In genomic region chr19:45952691-45953505, GRCh38 we compare ENCODE assay signal across 1 cellular context.
TF ChIP-seq lines count a peak whose summit lies in the region.

No MANE protein-coding gene starts in this region.

TF ChIP-seq in HepG2, 621 proteins besides CTCF, POLR2A, EP300 and RAD21 (continued from another document and continues in another):
- TF ChIP-seq ZBED4 (CRISPR knock-in tag; IDR thresholded peaks at IDR 0.05; ENCODE audit: borderline replicate concordance), result no peak
- TF ChIP-seq ZNF121 (CRISPR knock-in tag; IDR thresholded peaks at IDR 0.05), result no peak
- no peak for TF ChIP-seq ZFYVE20 (CRISPR knock-in tag; IDR thresholded peaks at IDR 0.05; ENCODE audit: borderline replicate concordance, low read depth)
- no peak for TF ChIP-seq DMTF1 (CRISPR knock-in tag; IDR thresholded peaks at IDR 0.05)
- TF ChIP-seq HNF4G (IDR thresholded peaks at IDR 0.05; ENCODE audit: borderline replicate concordance, low read depth, low read length), result no peak
- TF ChIP-seq HNF4G (CRISPR knock-in tag; IDR thresholded peaks at IDR 0.05; ENCODE audit: borderline replicate concordance, low read depth), result no peak
- TF ChIP-seq, protein P1, sequence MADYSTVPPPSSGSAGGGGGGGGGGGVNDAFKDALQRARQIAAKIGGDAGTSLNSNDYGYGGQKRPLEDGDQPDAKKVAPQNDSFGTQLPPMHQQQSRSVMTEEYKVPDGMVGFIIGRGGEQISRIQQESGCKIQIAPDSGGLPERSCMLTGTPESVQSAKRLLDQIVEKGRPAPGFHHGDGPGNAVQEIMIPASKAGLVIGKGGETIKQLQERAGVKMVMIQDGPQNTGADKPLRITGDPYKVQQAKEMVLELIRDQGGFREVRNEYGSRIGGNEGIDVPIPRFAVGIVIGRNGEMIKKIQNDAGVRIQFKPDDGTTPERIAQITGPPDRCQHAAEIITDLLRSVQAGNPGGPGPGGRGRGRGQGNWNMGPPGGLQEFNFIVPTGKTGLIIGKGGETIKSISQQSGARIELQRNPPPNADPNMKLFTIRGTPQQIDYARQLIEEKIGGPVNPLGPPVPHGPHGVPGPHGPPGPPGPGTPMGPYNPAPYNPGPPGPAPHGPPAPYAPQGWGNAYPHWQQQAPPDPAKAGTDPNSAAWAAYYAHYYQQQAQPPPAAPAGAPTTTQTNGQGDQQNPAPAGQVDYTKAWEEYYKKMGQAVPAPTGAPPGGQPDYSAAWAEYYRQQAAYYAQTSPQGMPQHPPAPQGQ (CRISPR knock-in tag; IDR thresholded peaks at IDR 0.05; ENCODE audit: borderline replicate concordance), result no peak
- TF ChIP-seq, protein P2, sequence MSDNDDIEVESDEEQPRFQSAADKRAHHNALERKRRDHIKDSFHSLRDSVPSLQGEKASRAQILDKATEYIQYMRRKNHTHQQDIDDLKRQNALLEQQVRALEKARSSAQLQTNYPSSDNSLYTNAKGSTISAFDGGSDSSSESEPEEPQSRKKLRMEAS (IDR thresholded peaks at IDR 0.05), result no peak
- no peak for TF ChIP-seq PAX8 (CRISPR knock-in tag; IDR thresholded peaks at IDR 0.05; ENCODE audit: borderline replicate concordance)
- TF ChIP-seq ZNF75D (CRISPR knock-in tag; IDR thresholded peaks at IDR 0.05; ENCODE audit: borderline replicate concordance), result no peak
- TF ChIP-seq ETV6 (CRISPR knock-in tag; conservative IDR thresholded peaks at IDR 0.05), result peak; percentile 64; the same call in 1 of the 2 replicates
- no peak for TF ChIP-seq MAZ (IDR thresholded peaks at IDR 0.05; ENCODE audit: borderline replicate concordance, low read depth, low read length)
- no peak for TF ChIP-seq MAZ (CRISPR knock-in tag; IDR thresholded peaks at IDR 0.05; ENCODE audit: low read depth)
- TF ChIP-seq ZNF180 (CRISPR knock-in tag; IDR thresholded peaks at IDR 0.05; ENCODE audit: borderline replicate concordance, low read depth), result no peak
- no peak for TF ChIP-seq SMYD3 (CRISPR knock-in tag; IDR thresholded peaks at IDR 0.05)
- no peak for TF ChIP-seq ARID2 (CRISPR knock-in tag; IDR thresholded peaks at IDR 0.05; ENCODE audit: borderline replicate concordance)
- TF ChIP-seq ERF (CRISPR knock-in tag; IDR thresholded peaks at IDR 0.05), result 0 out of 2 replicates have a peak, but pooled peaks have one; percentile 63
- no peak for TF ChIP-seq ZNF354B (CRISPR knock-in tag; IDR thresholded peaks at IDR 0.05)
- TF ChIP-seq AFF4 (CRISPR knock-in tag; IDR thresholded peaks at IDR 0.05), result no peak
- no peak for TF ChIP-seq JUN (CRISPR knock-in tag; IDR thresholded peaks at IDR 0.05)
- no peak for TF ChIP-seq ZNF704 (CRISPR knock-in tag; IDR thresholded peaks at IDR 0.05; ENCODE audit: borderline replicate concordance)
- TF ChIP-seq YEATS2 (CRISPR knock-in tag; IDR thresholded peaks at IDR 0.05; ENCODE audit: borderline replicate concordance), result no peak
- TF ChIP-seq CEBPB (IDR thresholded peaks at IDR 0.05; ENCODE audit: borderline replicate concordance, low read depth, low read length), result no peak
- 0 out of 2 replicates have a peak, but pooled peaks have one; percentile 43 for TF ChIP-seq FOXC1 (CRISPR knock-in tag; IDR thresholded peaks at IDR 0.05; ENCODE audit: borderline replicate concordance)
- no peak for TF ChIP-seq ZBTB7A (CRISPR knock-in tag; IDR thresholded peaks at IDR 0.05)
- TF ChIP-seq, protein P3, sequence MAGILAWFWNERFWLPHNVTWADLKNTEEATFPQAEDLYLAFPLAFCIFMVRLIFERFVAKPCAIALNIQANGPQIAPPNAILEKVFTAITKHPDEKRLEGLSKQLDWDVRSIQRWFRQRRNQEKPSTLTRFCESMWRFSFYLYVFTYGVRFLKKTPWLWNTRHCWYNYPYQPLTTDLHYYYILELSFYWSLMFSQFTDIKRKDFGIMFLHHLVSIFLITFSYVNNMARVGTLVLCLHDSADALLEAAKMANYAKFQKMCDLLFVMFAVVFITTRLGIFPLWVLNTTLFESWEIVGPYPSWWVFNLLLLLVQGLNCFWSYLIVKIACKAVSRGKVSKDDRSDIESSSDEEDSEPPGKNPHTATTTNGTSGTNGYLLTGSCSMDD (CRISPR knock-in tag; IDR thresholded peaks at IDR 0.05), result no peak
- no peak for TF ChIP-seq PHF5A (CRISPR knock-in tag; IDR thresholded peaks at IDR 0.05; ENCODE audit: low read depth, unreplicated experiment)
- no peak for TF ChIP-seq ZNF30 (CRISPR knock-in tag; IDR thresholded peaks at IDR 0.05)
- TF ChIP-seq REXO4 (CRISPR knock-in tag; IDR thresholded peaks at IDR 0.05; ENCODE audit: borderline replicate concordance), result no peak
- no peak for TF ChIP-seq ZNF775 (CRISPR knock-in tag; IDR thresholded peaks at IDR 0.05; ENCODE audit: borderline replicate concordance)
- TF ChIP-seq SP1 (IDR thresholded peaks at IDR 0.05), result no peak
- TF ChIP-seq SP1 (CRISPR knock-in tag; IDR thresholded peaks at IDR 0.05), result no peak
- no peak for TF ChIP-seq ZNF510 (CRISPR knock-in tag; IDR thresholded peaks at IDR 0.05; ENCODE audit: low read depth)
- TF ChIP-seq, protein P4, sequence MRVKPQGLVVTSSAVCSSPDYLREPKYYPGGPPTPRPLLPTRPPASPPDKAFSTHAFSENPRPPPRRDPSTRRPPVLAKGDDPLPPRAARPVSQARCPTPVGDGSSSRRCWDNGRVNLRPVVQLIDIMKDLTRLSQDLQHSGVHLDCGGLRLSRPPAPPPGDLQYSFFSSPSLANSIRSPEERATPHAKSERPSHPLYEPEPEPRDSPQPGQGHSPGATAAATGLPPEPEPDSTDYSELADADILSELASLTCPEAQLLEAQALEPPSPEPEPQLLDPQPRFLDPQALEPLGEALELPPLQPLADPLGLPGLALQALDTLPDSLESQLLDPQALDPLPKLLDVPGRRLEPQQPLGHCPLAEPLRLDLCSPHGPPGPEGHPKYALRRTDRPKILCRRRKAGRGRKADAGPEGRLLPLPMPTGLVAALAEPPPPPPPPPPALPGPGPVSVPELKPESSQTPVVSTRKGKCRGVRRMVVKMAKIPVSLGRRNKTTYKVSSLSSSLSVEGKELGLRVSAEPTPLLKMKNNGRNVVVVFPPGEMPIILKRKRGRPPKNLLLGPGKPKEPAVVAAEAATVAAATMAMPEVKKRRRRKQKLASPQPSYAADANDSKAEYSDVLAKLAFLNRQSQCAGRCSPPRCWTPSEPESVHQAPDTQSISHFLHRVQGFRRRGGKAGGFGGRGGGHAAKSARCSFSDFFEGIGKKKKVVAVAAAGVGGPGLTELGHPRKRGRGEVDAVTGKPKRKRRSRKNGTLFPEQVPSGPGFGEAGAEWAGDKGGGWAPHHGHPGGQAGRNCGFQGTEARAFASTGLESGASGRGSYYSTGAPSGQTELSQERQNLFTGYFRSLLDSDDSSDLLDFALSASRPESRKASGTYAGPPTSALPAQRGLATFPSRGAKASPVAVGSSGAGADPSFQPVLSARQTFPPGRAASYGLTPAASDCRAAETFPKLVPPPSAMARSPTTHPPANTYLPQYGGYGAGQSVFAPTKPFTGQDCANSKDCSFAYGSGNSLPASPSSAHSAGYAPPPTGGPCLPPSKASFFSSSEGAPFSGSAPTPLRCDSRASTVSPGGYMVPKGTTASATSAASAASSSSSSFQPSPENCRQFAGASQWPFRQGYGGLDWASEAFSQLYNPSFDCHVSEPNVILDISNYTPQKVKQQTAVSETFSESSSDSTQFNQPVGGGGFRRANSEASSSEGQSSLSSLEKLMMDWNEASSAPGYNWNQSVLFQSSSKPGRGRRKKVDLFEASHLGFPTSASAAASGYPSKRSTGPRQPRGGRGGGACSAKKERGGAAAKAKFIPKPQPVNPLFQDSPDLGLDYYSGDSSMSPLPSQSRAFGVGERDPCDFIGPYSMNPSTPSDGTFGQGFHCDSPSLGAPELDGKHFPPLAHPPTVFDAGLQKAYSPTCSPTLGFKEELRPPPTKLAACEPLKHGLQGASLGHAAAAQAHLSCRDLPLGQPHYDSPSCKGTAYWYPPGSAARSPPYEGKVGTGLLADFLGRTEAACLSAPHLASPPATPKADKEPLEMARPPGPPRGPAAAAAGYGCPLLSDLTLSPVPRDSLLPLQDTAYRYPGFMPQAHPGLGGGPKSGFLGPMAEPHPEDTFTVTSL (CRISPR knock-in tag; IDR thresholded peaks at IDR 0.05; ENCODE audit: borderline replicate concordance), result no peak
- no peak for TF ChIP-seq FOXP1 (IDR thresholded peaks at IDR 0.05)
- TF ChIP-seq FOXP1 (CRISPR knock-in tag; IDR thresholded peaks at IDR 0.05), result no peak
- no peak for TF ChIP-seq ZNF343 (CRISPR knock-in tag; IDR thresholded peaks at IDR 0.05)
- TF ChIP-seq ZNF777 (CRISPR knock-in tag; IDR thresholded peaks at IDR 0.05), result no peak
- TF ChIP-seq ZC3H13 (CRISPR knock-in tag; IDR thresholded peaks at IDR 0.05), result no peak
- no peak for TF ChIP-seq HOXD1 (CRISPR knock-in tag; IDR thresholded peaks at IDR 0.05)
- TF ChIP-seq SRSF4 (IDR thresholded peaks at IDR 0.05; ENCODE audit: low read depth, low read length, poor library complexity, severe bottlenecking), result no peak
- TF ChIP-seq SIN3A (IDR thresholded peaks at IDR 0.05; ENCODE audit: borderline replicate concordance, low read depth, low read length), result no peak
- TF ChIP-seq ZNF670 (CRISPR knock-in tag; IDR thresholded peaks at IDR 0.05; ENCODE audit: borderline replicate concordance), result no peak
- no peak for TF ChIP-seq CHD4 (IDR thresholded peaks at IDR 0.05; ENCODE audit: borderline replicate concordance, low read length)
